Comparison of ENCODE assay signal across 11 cellular contexts in the genomic region with DNA sequence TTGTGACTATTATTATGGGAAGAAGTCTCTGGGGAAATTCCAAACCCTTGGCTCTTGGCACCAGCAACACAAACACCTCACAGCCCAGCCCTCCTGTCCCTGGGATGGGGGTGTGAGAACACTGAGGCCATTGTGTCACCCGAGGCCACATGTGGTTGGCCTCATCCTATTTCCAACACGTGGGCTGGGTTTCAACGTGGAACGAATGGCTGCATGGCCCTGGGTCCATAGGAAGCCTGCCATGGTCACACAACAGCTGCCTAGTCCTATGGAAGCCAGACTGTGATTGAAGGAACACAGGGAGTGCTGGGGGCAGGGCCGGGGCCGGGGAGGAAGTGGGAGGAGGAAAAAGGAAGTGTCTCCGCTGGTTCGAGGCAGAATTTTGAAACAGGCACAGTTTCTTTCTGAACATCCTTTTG. TPM values are rescaled to one million over a fixed set of nuclear protein-coding genes. Genes with fewer than 3 reads are reported as not detected.
A peak's percentile ranks its signal among the peaks of the same experiment; 100 is the strongest.
DNase-seq lines count a peak whose midpoint lies in the region; ATAC-seq and TF ChIP-seq lines count a peak whose summit lies in the region.
"Had no signal": no experiment of that assay in that cellular context is flagged by ENCODE, and none has a peak within 500 bp of the region (broad histone marks: within the 10 kb centered on the region; RNA-seq: fewer than 3 reads in every experiment).

No MANE protein-coding gene starts in this region.

- H3K4me3 ChIP-seq in cardiac muscle cell, result no peak overlapping the region
- H3K4me3 ChIP-seq: thyroid gland had no signal

- H3K36me3 Mint-ChIP-seq in stimulated activated memory B cell treated with anti-CD40 and anti-IgM and Interleukin-4, amounts not matched to agents 10 μg/mL and 1 μg/mL and 100 μg/mL, for 72 hours, result peaks cover 9% of the 10 kb centered on the region

- ATAC-seq in stimulated activated memory B cell treated with anti-CD40 and anti-IgM and Interleukin-4, amounts not matched to agents 10 μg/mL and 1 μg/mL and 100 μg/mL, for 72 hours, result peak; percentile 63
- ATAC-seq in HG03139 (IDR thresholded peaks at IDR 0.05; ENCODE audit: unreplicated experiment) (no peak), GM18873 (IDR thresholded peaks at IDR 0.05; ENCODE audit: low FRiP score, unreplicated experiment) (no peak)

- H3K9me3 ChIP-seq in cardiac muscle cell (ENCODE audit: low read depth), result no peaks in the 10 kb centered on the region
- H3K9me3 ChIP-seq: thyroid gland had no signal

- H3K4me1 Mint-ChIP-seq in stimulated activated memory B cell treated with anti-CD40 and anti-IgM and Interleukin-4, amounts not matched to agents 10 μg/mL and 1 μg/mL and 100 μg/mL, for 72 hours, result peaks cover 33% of the 10 kb centered on the region

- H3K27me3 ChIP-seq in cardiac muscle cell, result no peaks in the 10 kb centered on the region
- H3K27me3 ChIP-seq: thyroid gland had no signal

- no peak overlapping the region for H3K4me3 Mint-ChIP-seq in stimulated activated memory B cell treated with anti-CD40 and anti-IgM and Interleukin-4, amounts not matched to agents 10 μg/mL and 1 μg/mL and 100 μg/mL, for 72 hours

- H3K27me3 Mint-ChIP-seq in stimulated activated memory B cell treated with anti-CD40 and anti-IgM and Interleukin-4, amounts not matched to agents 10 μg/mL and 1 μg/mL and 100 μg/mL, for 72 hours, result no peaks in the 10 kb centered on the region

- H3K36me3 ChIP-seq in cardiac muscle cell, result no peaks in the 10 kb centered on the region
- H3K36me3 ChIP-seq: thyroid gland had no signal

- peak overlapping the region; percentile 69 for H3K27ac Mint-ChIP-seq in stimulated activated memory B cell treated with anti-CD40 and anti-IgM and Interleukin-4, amounts not matched to agents 10 μg/mL and 1 μg/mL and 100 μg/mL, for 72 hours
- H3K27ac Mint-ChIP-seq: activated naive CD4-positive, alpha-beta T cell treated with anti-CD3 and anti-CD28 coated beads, Interleukin-2, amount 50 U/mL, for 72 hours had no signal

- peak; percentile 25 to 33 for DNase-seq in activated T-cell treated with anti-CD3 and anti-CD28 coated beads, Interleukin-2, amount 50 U/mL, for 48 hours
- DNase-seq in activated T-cell treated with anti-CD3 and anti-CD28 coated beads, Interleukin-2, amount 50 U/mL, for 1 hour, result no peak
- DNase-seq in NOMO-1 treated with dmso at 0.1 percent for 144 hours (lab: John Stamatoyannopoulos, UW; ENCODE audit: unreplicated experiment), result peak; percentile 35
- DNase-seq in cardiac muscle cell (ENCODE audit: low read depth in 1 of 2, low spot score in 1 of 2), result peak in 1 of 2 donors; percentile 40
- no peak for DNase-seq in AG20443 (ENCODE audit: low spot score)
- DNase-seq: NCI-H1930, thyroid gland had no signal

- peaks cover 4% of the 10 kb centered on the region for H3K4me1 ChIP-seq in cardiac muscle cell (ENCODE audit: low read depth)
- H3K4me1 ChIP-seq: thyroid gland had no signal

- TF ChIP-seq CTCF in cardiac muscle cell (IDR thresholded peaks at IDR 0.05; ENCODE audit: low read depth, low read length), result no peak

- H3K9me3 Mint-ChIP-seq in stimulated activated memory B cell treated with anti-CD40 and anti-IgM and Interleukin-4, amounts not matched to agents 10 μg/mL and 1 μg/mL and 100 μg/mL, for 72 hours, result no peaks in the 10 kb centered on the region
- H3K9me3 Mint-ChIP-seq: activated naive CD4-positive, alpha-beta T cell treated with anti-CD3 and anti-CD28 coated beads, Interleukin-2, amount 50 U/mL, for 72 hours had no signal

- peak overlapping the region; percentile 66 for H3K27ac ChIP-seq in cardiac muscle cell
- H3K27ac ChIP-seq: thyroid gland had no signal

RNA-seq across cellular contexts. Expression of gene CLCN4, which starts 10.0 kb away (rescaled TPM):
- 15.2 and 18.2 TPM in 2 replicates for total RNA-seq in cardiac muscle cell
- 5.4 and 7.8 TPM in 2 replicates for polyA plus RNA-seq in cardiac muscle cell
- total RNA-seq: activated naive CD4-positive, alpha-beta T cell treated with anti-CD3 and anti-CD28 coated beads, Interleukin-2, amount 50 U/mL, for 72 hours had no signal

Comparison
In these comparisons a context has a peak if more than half of its experiments do, and no peak if none do; other contexts are left out.
1. DNase-seq: peak in activated T-cell treated with anti-CD3 and anti-CD28 coated beads, Interleukin-2, amount 50 U/mL, for 48 hours (2 of 2) and NOMO-1 treated with dmso at 0.1 percent for 144 hours (single experiment); none in activated T-cell treated with anti-CD3 and anti-CD28 coated beads, Interleukin-2, amount 50 U/mL, for 1 hour (single experiment) and AG20443 (single experiment).